In genomic region chr19:40614595-40615411, GRCh38 we compare ENCODE assay signal across 7 cellular contexts. TPM values are rescaled to one million over a fixed set of nuclear protein-coding genes. Genes with fewer than 3 reads are reported as not detected.
DNase-seq lines count a peak whose midpoint lies in the region; ATAC-seq, FAIRE-seq and TF ChIP-seq lines count a peak whose summit lies in the region.

No MANE protein-coding gene starts in this region.

- H3K27ac ChIP-seq in cardiac muscle cell (peak overlapping the region; percentile 33), aorta (ENCODE audit: low read depth in 1 of 2, low read length in 2 of 2) (no peak overlapping the region)

- H3K27me3 Mint-ChIP-seq in activated naive CD4-positive, alpha-beta T cell treated with anti-CD3 and anti-CD28 coated beads for 36 hours (ENCODE audit: low read depth): no peaks in the 10 kb centered on the region

- no peaks in the 10 kb centered on the region for H3K9me3 ChIP-seq in cardiac muscle cell (ENCODE audit: low read depth)
- no peaks in the 10 kb centered on the region for H3K9me3 ChIP-seq in aorta (ENCODE audit: control insufficient read depth, low read length)

- H3K4me3 Mint-ChIP-seq in activated naive CD4-positive, alpha-beta T cell treated with anti-CD3 and anti-CD28 coated beads for 36 hours: peak overlapping the region; percentile 88

- peaks cover 67% of the 10 kb centered on the region for H3K4me1 Mint-ChIP-seq in activated naive CD4-positive, alpha-beta T cell treated with anti-CD3 and anti-CD28 coated beads for 36 hours (ENCODE audit: low read depth)

- POLR2A ChIA-PET in HEK293T (lab: Yijun Ruan, JAX): interaction anchor here (0.6 to 1.3 kb wide), 4 partner anchors 9 to 92 kb away, joined by 3 to 5 read pairs (median 4); no protein-coding TSS in a partner anchor

- no peak for TF ChIP-seq CTCF in cardiac muscle cell (IDR thresholded peaks at IDR 0.05; ENCODE audit: low read depth, low read length)
- TF ChIP-seq CTCF in retinal pigment epithelial cell (conservative IDR thresholded peaks at IDR 0.05; ENCODE audit: low read depth, low read length): no peak

- H3K27me3 ChIP-seq in cardiac muscle cell (no peaks in the 10 kb centered on the region), aorta (ENCODE audit: control insufficient read depth in 1 of 2, insufficient read depth in 2 of 2, low read length in 1 of 2) (no peaks in the 10 kb centered on the region)

- H3K36me3 ChIP-seq in cardiac muscle cell (peaks cover 9% of the 10 kb centered on the region), aorta (ENCODE audit: control insufficient read depth in 1 of 2, insufficient read depth in 2 of 2, low read length in 1 of 2) (peaks cover 0 to 2% of the 10 kb centered on the region in 2 donors)

- peak; percentile 56 for ATAC-seq in aorta (ENCODE audit: low FRiP score)
- no peak for ATAC-seq in HG02588 (IDR thresholded peaks at IDR 0.05; ENCODE audit: unreplicated experiment)

- peaks cover 25% of the 10 kb centered on the region for H3K36me3 Mint-ChIP-seq in activated naive CD4-positive, alpha-beta T cell treated with anti-CD3 and anti-CD28 coated beads for 36 hours (ENCODE audit: low read depth)

- H3K4me3 ChIP-seq in cardiac muscle cell (peak overlapping the region; percentile 61), retinal pigment epithelial cell (ENCODE audit: low read length) (peak overlapping the region; percentile 78), aorta (ENCODE audit: low read length in 2 of 2) (no peak overlapping the region)

- intact Hi-C loops in activated naive CD4-positive, alpha-beta T cell treated with anti-CD3 and anti-CD28 coated beads for 36 hours (cut with micrococcal nuclease): loop anchor here (1.0 to 10.0 kb wide), 16 partner anchors 10 to 1210 kb away; partner anchors contain the start of genes ACTMAP, AKT2, EGLN2 and NUMBL
- intact Hi-C loops in aorta (cut with DNase I): no loop called here

- H3K9me3 Mint-ChIP-seq in activated naive CD4-positive, alpha-beta T cell treated with anti-CD3 and anti-CD28 coated beads for 36 hours: no peaks in the 10 kb centered on the region

- WGBS in aorta, 2 donors: 64 to 66% methylated on average over 29 of the region's 29 CpGs

- peak; percentile 80 for DNase-seq in HEK293T (ENCODE audit: extremely low spot score)
- DNase-seq in RCC 7860 (ENCODE audit: low spot score): peak; percentile 26
- peak; percentile 98 for DNase-seq in activated naive CD4-positive, alpha-beta T cell treated with anti-CD3 and anti-CD28 coated beads for 36 hours
- DNase-seq in cardiac muscle cell (ENCODE audit: low read depth in 1 of 2, low spot score in 1 of 2): peak; percentile 89 to 96
- DNase-seq in retinal pigment epithelial cell (ENCODE audit: low read depth): peak; percentile 89
- peak; percentile 90 to 91 for DNase-seq in aorta

- CTCF ChIA-PET in HEK293T (lab: Yijun Ruan, JAX): interaction anchor here (1.2 to 1.6 kb wide), 2 partner anchors 12 to 20 kb away, joined by 6 to 7 read pairs; no protein-coding TSS in a partner anchor
- CTCF ChIA-PET in activated naive CD4-positive, alpha-beta T cell treated with anti-CD3 and anti-CD28 coated beads for 36 hours (lab: Charles Lee): interaction anchor here (0.5 to 2.6 kb wide), 5 partner anchors 9 to 316 kb away, joined by 3 to 27 read pairs (median 3); no protein-coding TSS in a partner anchor

- no peak for FAIRE-seq in RCC 7860 (lab: Jason Lieb, UNC)

- peak overlapping the region; percentile 97 for H3K27ac Mint-ChIP-seq in activated naive CD4-positive, alpha-beta T cell treated with anti-CD3 and anti-CD28 coated beads for 36 hours

- H3K4me1 ChIP-seq in cardiac muscle cell (ENCODE audit: low read depth): no peaks in the 10 kb centered on the region
- no peaks in the 10 kb centered on the region for H3K4me1 ChIP-seq in aorta (ENCODE audit: control insufficient read depth in 1 of 2, insufficient read depth in 2 of 2, low read length in 2 of 2)

TF ChIP-seq in HEK293T, 16 proteins besides CTCF, POLR2A, EP300 and RAD21:
- TF ChIP-seq CTBP1 (IDR thresholded peaks at IDR 0.05; ENCODE audit: borderline replicate concordance) (no peak), FOXM1 (IDR thresholded peaks at IDR 0.05; ENCODE audit: borderline replicate concordance) (peak; percentile 17; the same call in 1 of the 2 replicates), HDGF (IDR thresholded peaks at IDR 0.05; ENCODE audit: borderline replicate concordance) (no peak)
TF ChIP-seq in HEK293T: peak in this region for 1.

RNA-seq across cellular contexts. Expression of gene LTBP4, which starts 13.6 kb away (rescaled TPM):
- total RNA-seq in activated naive CD4-positive, alpha-beta T cell treated with anti-CD3 and anti-CD28 coated beads for 36 hours: 100 to 1,000 TPM; 147 to 153 TPM
- total RNA-seq in cardiac muscle cell (85.3 and 203 TPM in 2 replicates), aorta (100 to 1,000 TPM; 286 to 725 TPM)
- polyA plus RNA-seq in cardiac muscle cell (158 and 255 TPM in 2 replicates), aorta (100 to 1,000 TPM; 140 to 768 TPM)

RNA-seq across cellular contexts. Expression of gene SHKBP1, which starts 38.1 kb away (rescaled TPM):
- total RNA-seq in activated naive CD4-positive, alpha-beta T cell treated with anti-CD3 and anti-CD28 coated beads for 36 hours: 10 to 100 TPM; 90.1 to 99.4 TPM
- 53.3 and 63.6 TPM in 2 replicates for total RNA-seq in cardiac muscle cell
- polyA plus RNA-seq in cardiac muscle cell: 70.1 and 83.4 TPM in 2 replicates
- total RNA-seq in aorta: 10 to 100 TPM; 54.0 to 75.3 TPM
- 100 to 1,000 TPM in 1 of 2 donors, 10 to 100 TPM in 1; 29.4 to 150 TPM for polyA plus RNA-seq in aorta

Comparison
In these comparisons a context has a peak if more than half of its experiments do, and no peak if none do; other contexts are left out.
1. DNase-seq: peak in every context shown above with its lines; median percentile 98 in activated naive CD4-positive, alpha-beta T cell treated with anti-CD3 and anti-CD28 coated beads for 36 hours; 92 in cardiac muscle cell; 90 in aorta; 89 in retinal pigment epithelial cell; 80 in HEK293T; 26 in RCC 7860.
2. H3K4me3 ChIP-seq: peak in cardiac muscle cell (single experiment) and retinal pigment epithelial cell (single experiment); none in aorta (0 of 2).